In genomic region chr10:6889718-6890117, GRCh38 we compare ENCODE assay signal across 28 cellular contexts.
"Had no signal": no experiment of that assay in that cellular context is flagged by ENCODE, and none has a peak within 500 bp of the region (broad histone marks: within the 10 kb centered on the region; RNA-seq: fewer than 3 reads in every experiment).

No MANE protein-coding gene starts in this region.

- FAIRE-seq: urothelium cell line had no signal

- H3K36me3 ChIP-seq: stomach, suprapubic skin, thoracic aorta, thyroid gland, tibial artery, tibial nerve, transverse colon, upper lobe of left lung, upper lobe of right lung, uterus, vagina had no signal

- H3K27me3 Mint-ChIP-seq: stimulated activated naive CD8-positive, alpha-beta T cell treated with anti-CD3 and anti-CD28 coated beads, Interleukin-15, amount 100 ng/mL, for 72 hours; stimulated activated naive CD8-positive, alpha-beta T cell treated with anti-CD3 and anti-CD28 coated beads, Interleukin-15, Interleukin-2, amounts not matched to agents 100 ng/mL and 50 ng/mL, for 24 hours had no signal

- H3K4me3 Mint-ChIP-seq: stimulated activated effector memory CD8-positive, alpha-beta T cell treated with anti-CD3 and anti-CD28 coated beads, Interleukin-12 subunit alpha, Interleukin-12 subunit beta, amount 100 ng/mL, for 72 hours; stimulated activated memory B cell treated with anti-CD40 and anti-IgM and Interleukin-4, amounts not matched to agents 10 μg/mL and 1 μg/mL and 100 μg/mL, for 72 hours; stimulated activated naive B cell treated with anti-CD40 and anti-IgM and Interleukin-4, amounts not matched to agents 10 μg/mL and 1 μg/mL and 100 μg/mL, for 72 hours; stimulated activated naive CD8-positive, alpha-beta T cell treated with anti-CD3 and anti-CD28 coated beads, Interleukin-15, amount 100 ng/mL, for 72 hours; stimulated activated naive CD8-positive, alpha-beta T cell treated with anti-CD3 and anti-CD28 coated beads, Interleukin-15, Interleukin-2, amounts not matched to agents 100 ng/mL and 50 ng/mL, for 24 hours; type B pancreatic cell had no signal

- ATAC-seq: stimulated activated effector memory CD8-positive, alpha-beta T cell treated with anti-CD3 and anti-CD28 coated beads, Interleukin-12 subunit alpha, Interleukin-12 subunit beta, amount 100 ng/mL, for 72 hours; stimulated activated memory B cell treated with anti-CD40 and anti-IgM and Interleukin-4, amounts not matched to agents 10 μg/mL and 1 μg/mL and 100 μg/mL, for 72 hours; stimulated activated naive B cell treated with anti-CD40 and anti-IgM and Interleukin-4, amounts not matched to agents 10 μg/mL and 1 μg/mL and 100 μg/mL, for 72 hours; stimulated activated naive CD8-positive, alpha-beta T cell treated with anti-CD3 and anti-CD28 coated beads, Interleukin-15, amount 100 ng/mL, for 72 hours; stimulated activated naive CD8-positive, alpha-beta T cell treated with anti-CD3 and anti-CD28 coated beads, Interleukin-15, Interleukin-2, amounts not matched to agents 100 U/mL and 50 U/mL, for 24 hours; upper lobe of right lung had no signal

- H3K27me3 ChIP-seq: stomach, testis, thyroid gland, tibial nerve, transverse colon, upper lobe of left lung, upper lobe of right lung, uterus, vagina had no signal

- H3K9me3 ChIP-seq: stomach, suprapubic skin, testis, thoracic aorta, thyroid gland, tibial artery, tibial nerve, transverse colon, upper lobe of left lung, upper lobe of right lung, uterus, vagina had no signal

- H3K4me1 ChIP-seq: stomach, suprapubic skin, testis, thyroid gland, tibial artery, tibial nerve, transverse colon, upper lobe of left lung, upper lobe of right lung, uterus, vagina had no signal

- H3K27ac ChIP-seq: stomach, suprapubic skin, testis, thoracic aorta, thyroid gland, tibial artery, tibial nerve, transverse colon, upper lobe of left lung, upper lobe of right lung, uterus, vagina had no signal

- H3K9me3 Mint-ChIP-seq: stimulated activated effector memory CD8-positive, alpha-beta T cell treated with anti-CD3 and anti-CD28 coated beads, Interleukin-12 subunit alpha, Interleukin-12 subunit beta, amount 100 ng/mL, for 72 hours; stimulated activated memory B cell treated with anti-CD40 and anti-IgM and Interleukin-4, amounts not matched to agents 10 μg/mL and 1 μg/mL and 100 μg/mL, for 72 hours; stimulated activated naive B cell treated with anti-CD40 and anti-IgM and Interleukin-4, amounts not matched to agents 10 μg/mL and 1 μg/mL and 100 μg/mL, for 72 hours; stimulated activated naive CD8-positive, alpha-beta T cell treated with anti-CD3 and anti-CD28 coated beads, Interleukin-15, amount 100 ng/mL, for 72 hours; stimulated activated naive CD8-positive, alpha-beta T cell treated with anti-CD3 and anti-CD28 coated beads, Interleukin-15, Interleukin-2, amounts not matched to agents 100 ng/mL and 50 ng/mL, for 24 hours; type B pancreatic cell had no signal

- H3K4me3 ChIP-seq: stomach, suprapubic skin, testis, thoracic aorta, thyroid gland, tibial artery, tibial nerve, transverse colon, upper lobe of left lung, upper lobe of right lung, uterus, vagina had no signal

- H3K36me3 Mint-ChIP-seq: stimulated activated effector memory CD8-positive, alpha-beta T cell treated with anti-CD3 and anti-CD28 coated beads, Interleukin-12 subunit alpha, Interleukin-12 subunit beta, amount 100 ng/mL, for 72 hours; stimulated activated memory B cell treated with anti-CD40 and anti-IgM and Interleukin-4, amounts not matched to agents 10 μg/mL and 1 μg/mL and 100 μg/mL, for 72 hours; stimulated activated naive B cell treated with anti-CD40 and anti-IgM and Interleukin-4, amounts not matched to agents 10 μg/mL and 1 μg/mL and 100 μg/mL, for 72 hours; type B pancreatic cell had no signal

- H3K27ac Mint-ChIP-seq: stimulated activated effector memory CD8-positive, alpha-beta T cell treated with anti-CD3 and anti-CD28 coated beads, Interleukin-12 subunit alpha, Interleukin-12 subunit beta, amount 100 ng/mL, for 72 hours; stimulated activated memory B cell treated with anti-CD40 and anti-IgM and Interleukin-4, amounts not matched to agents 10 μg/mL and 1 μg/mL and 100 μg/mL, for 72 hours; stimulated activated naive B cell treated with anti-CD40 and anti-IgM and Interleukin-4, amounts not matched to agents 10 μg/mL and 1 μg/mL and 100 μg/mL, for 72 hours; stimulated activated naive CD8-positive, alpha-beta T cell treated with anti-CD3 and anti-CD28 coated beads, Interleukin-15, amount 100 ng/mL, for 72 hours; stimulated activated naive CD8-positive, alpha-beta T cell treated with anti-CD3 and anti-CD28 coated beads, Interleukin-15, Interleukin-2, amounts not matched to agents 100 ng/mL and 50 ng/mL, for 24 hours; type B pancreatic cell had no signal

- DNase-seq: stimulated activated CD4-positive, alpha-beta T cell treated with anti-CD3 and anti-CD28 coated beads, Interleukin-2, amount 100 ng/mL, for 48 hours; stimulated activated CD4-positive, alpha-beta T cell treated with anti-CD3 and anti-CD28 coated beads, Interleukin-4, amount 100 ng/mL, for 1 hour; stimulated activated CD4-positive, alpha-beta T cell treated with anti-CD3 and anti-CD28 coated beads, Interleukin-4, amount 100 ng/mL, for 24 hours; stimulated activated CD4-positive, alpha-beta T cell treated with anti-CD3 and anti-CD28 coated beads, Interleukin-4, amount 100 ng/mL, for 4 hours; stimulated activated CD8-positive, alpha-beta memory T cell treated with anti-CD3 and anti-CD28 coated beads, Interleukin-4, amount 100 ng/mL, for 48 hours; stimulated activated naive B cell treated with anti-CD40 and anti-IgM and Interleukin-4, amounts not matched to agents 10 μg/mL and 1 μg/mL and 100 μg/mL, for 72 hours; stimulated activated naive CD4-positive, alpha-beta T cell; stimulated activated naive CD4-positive, alpha-beta T cell treated with Interleukin-2 at 50 U/mL for 16 hours; stimulated activated naive CD8-positive, alpha-beta T cell treated with anti-CD3 and anti-CD28 coated beads, Interleukin-15, amount 100 ng/mL, for 72 hours; stimulated activated naive CD8-positive, alpha-beta T cell treated with anti-CD3 and anti-CD28 coated beads, Interleukin-15, Interleukin-2, amounts not matched to agents 100 U/mL and 50 U/mL, for 24 hours; stomach; substantia nigra; testis; thyroid gland; tibial artery; transverse colon; upper lobe of left lung; upper lobe of right lung; uterus had no signal
